ENCODE assay signal across 7 cellular contexts in the genomic region with DNA sequence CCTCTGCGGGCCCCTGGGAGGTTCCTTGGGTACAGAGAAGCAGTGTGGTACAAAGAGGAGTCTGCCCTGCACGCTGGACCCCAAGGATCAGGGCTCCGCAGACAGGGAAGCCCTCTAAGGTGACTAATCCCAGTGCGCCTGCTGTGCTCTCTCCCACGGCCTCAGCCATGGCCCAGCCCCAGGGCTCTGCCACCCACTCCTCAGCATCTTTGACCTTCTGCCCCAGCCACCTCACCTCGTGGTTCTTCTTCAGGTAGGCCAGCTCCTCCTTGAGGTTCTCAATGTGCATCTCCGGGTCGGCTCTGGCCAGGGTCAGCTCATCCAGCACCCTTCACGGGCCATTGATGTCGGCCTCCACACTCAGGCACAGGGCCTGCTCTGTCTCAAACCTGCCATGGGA. TPM values are rescaled to one million over a fixed set of nuclear protein-coding genes. Genes with fewer than 3 reads are reported as not detected.
"Had no signal": no experiment of that assay in that cellular context is flagged by ENCODE, and none has a peak within 500 bp of the region (broad histone marks: within the 10 kb centered on the region; RNA-seq: fewer than 3 reads in every experiment).

No MANE protein-coding gene starts in this region.

RNA-seq across cellular contexts. Expression of a gene that starts 47.8 kb away (rescaled TPM):
- total RNA-seq: LHCN-M2, MCF 10A, OCI-LY7, Right ventricle myocardium inferior, RPMI7951, SJCRH30, SK-MEL-5 had no signal
